Comparison of ENCODE assay signal across 8 cellular contexts in the genomic region with DNA sequence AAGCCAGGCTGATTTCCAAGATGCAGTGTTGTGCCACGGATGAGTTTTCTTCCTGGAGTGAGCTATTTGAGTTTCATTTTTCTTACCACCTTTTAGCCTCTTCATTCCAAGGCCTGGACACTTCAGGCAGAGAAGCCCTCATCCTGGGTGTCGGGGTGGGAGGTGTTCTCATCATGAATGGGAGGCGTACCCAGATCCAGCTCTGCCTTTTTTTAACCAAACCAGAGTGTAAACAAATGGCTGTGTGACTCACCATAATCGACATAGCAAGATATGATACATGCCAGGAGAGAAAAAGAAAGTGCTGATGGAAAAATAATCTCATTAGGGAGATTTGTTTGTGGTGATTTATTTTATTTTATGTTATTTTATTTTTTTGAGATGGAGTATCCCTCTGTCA.
DNase-seq lines count a peak whose midpoint lies in the region; ATAC-seq and TF ChIP-seq lines count a peak whose summit lies in the region.

No MANE protein-coding gene starts in this region.

- ATAC-seq in GM21526 (IDR thresholded peaks at IDR 0.05; ENCODE audit: low FRiP score, unreplicated experiment) (no peak), HG03520 (IDR thresholded peaks at IDR 0.05; ENCODE audit: unreplicated experiment) (no peak)

- H3K4me1 Mint-ChIP-seq in Calu3 (ENCODE audit: low read depth, unreplicated experiment): peaks cover 79% of the 10 kb centered on the region
- H3K4me1 Mint-ChIP-seq in activated CD4-positive, alpha-beta memory T cell treated with anti-CD3 and anti-CD28 coated beads for 36 hours (ENCODE audit: low read depth): peaks cover 73% of the 10 kb centered on the region

- TF ChIP-seq CTCF in Calu3 (IDR thresholded peaks at IDR 0.05; ENCODE audit: unreplicated experiment) (no peak), retinal pigment epithelial cell (conservative IDR thresholded peaks at IDR 0.05; ENCODE audit: low read depth, low read length) (no peak)

- peak; percentile 62 for DNase-seq in Calu3
- peak; percentile 96 for DNase-seq in M059J (ENCODE audit: low read depth)
- peak; percentile 70 for DNase-seq in activated CD4-positive, alpha-beta memory T cell treated with anti-CD3 and anti-CD28 coated beads for 36 hours
- DNase-seq in fibroblast of peridontal ligament (ENCODE audit: extremely low read depth): peak; percentile 92
- DNase-seq in retinal pigment epithelial cell (ENCODE audit: low read depth): peak; percentile 75
- no peak for DNase-seq in NCI-H187 (lab: John Stamatoyannopoulos, UW)

- H3K4me3 ChIP-seq in retinal pigment epithelial cell (ENCODE audit: low read length): no peak overlapping the region

- H3K27ac Mint-ChIP-seq in Calu3 (ENCODE audit: unreplicated experiment): peak overlapping the region; percentile 85
- H3K27ac Mint-ChIP-seq in activated CD4-positive, alpha-beta memory T cell treated with anti-CD3 and anti-CD28 coated beads for 36 hours: peak overlapping the region; percentile 95

- peak overlapping the region; percentile 7 for H3K4me3 Mint-ChIP-seq in Calu3 (ENCODE audit: low read depth, unreplicated experiment)
- H3K4me3 Mint-ChIP-seq in activated CD4-positive, alpha-beta memory T cell treated with anti-CD3 and anti-CD28 coated beads for 36 hours: peak overlapping the region; percentile 62

- no peaks in the 10 kb centered on the region for H3K27me3 Mint-ChIP-seq in Calu3 (ENCODE audit: unreplicated experiment)
- no peaks in the 10 kb centered on the region for H3K27me3 Mint-ChIP-seq in activated CD4-positive, alpha-beta memory T cell treated with anti-CD3 and anti-CD28 coated beads for 36 hours

- CTCF ChIA-PET in Calu3 (lab: Charles Lee): interaction anchor here (0.6 to 2.7 kb wide), 11 partner anchors 11 to 121 kb away, joined by 3 to 9 read pairs (median 4); no protein-coding TSS in a partner anchor
- CTCF ChIA-PET in activated CD4-positive, alpha-beta memory T cell treated with anti-CD3 and anti-CD28 coated beads for 36 hours (lab: Charles Lee): interaction anchor here (0.7 to 4.2 kb wide), 11 partner anchors 27 to 120 kb away, joined by 3 to 39 read pairs (median 5); partner anchors contain the start of gene NEMF

- BruUV-seq in Calu3 (replicated peaks; lab: Mats Ljungman, UMichigan): no TSS peak

- intact Hi-C loops in Calu3 (cut with micrococcal nuclease; ENCODE audit: unreplicated experiment): loop anchor here (2.0 to 5.0 kb wide), 2 partner anchors 89 to 132 kb away; no protein-coding TSS in a partner anchor
- intact Hi-C loops in activated CD4-positive, alpha-beta memory T cell treated with anti-CD3 and anti-CD28 coated beads for 36 hours (cut with micrococcal nuclease): loop anchor here (5.0 kb wide), 1 partner anchor 549 kb away; no protein-coding TSS in a partner anchor

- H3K9me3 Mint-ChIP-seq in Calu3 (ENCODE audit: low read depth, unreplicated experiment): no peaks in the 10 kb centered on the region
- H3K9me3 Mint-ChIP-seq in activated CD4-positive, alpha-beta memory T cell treated with anti-CD3 and anti-CD28 coated beads for 36 hours: no peaks in the 10 kb centered on the region

- H3K36me3 Mint-ChIP-seq in Calu3 (ENCODE audit: insufficient read depth, unreplicated experiment): peaks cover 22% of the 10 kb centered on the region
- no peaks in the 10 kb centered on the region for H3K36me3 Mint-ChIP-seq in activated CD4-positive, alpha-beta memory T cell treated with anti-CD3 and anti-CD28 coated beads for 36 hours

- POLR2A ChIA-PET in activated CD4-positive, alpha-beta memory T cell treated with anti-CD3 and anti-CD28 coated beads for 36 hours (lab: Charles Lee): interaction anchor here (0.8 to 4.9 kb wide), 16 partner anchors 11 to 110 kb away, joined by 3 to 162 read pairs (median 18); partner anchors contain the start of gene ARF6

Comparison
In these comparisons a context has a peak if more than half of its experiments do, and no peak if none do; other contexts are left out.
1. DNase-seq: peak in Calu3 (single experiment), M059J (single experiment), activated CD4-positive, alpha-beta memory T cell treated with anti-CD3 and anti-CD28 coated beads for 36 hours (single experiment), fibroblast of peridontal ligament (single experiment) and retinal pigment epithelial cell (single experiment); none in NCI-H187 (0 of 2).